ENCODE assay signal across 8 cellular contexts in the genomic region with DNA sequence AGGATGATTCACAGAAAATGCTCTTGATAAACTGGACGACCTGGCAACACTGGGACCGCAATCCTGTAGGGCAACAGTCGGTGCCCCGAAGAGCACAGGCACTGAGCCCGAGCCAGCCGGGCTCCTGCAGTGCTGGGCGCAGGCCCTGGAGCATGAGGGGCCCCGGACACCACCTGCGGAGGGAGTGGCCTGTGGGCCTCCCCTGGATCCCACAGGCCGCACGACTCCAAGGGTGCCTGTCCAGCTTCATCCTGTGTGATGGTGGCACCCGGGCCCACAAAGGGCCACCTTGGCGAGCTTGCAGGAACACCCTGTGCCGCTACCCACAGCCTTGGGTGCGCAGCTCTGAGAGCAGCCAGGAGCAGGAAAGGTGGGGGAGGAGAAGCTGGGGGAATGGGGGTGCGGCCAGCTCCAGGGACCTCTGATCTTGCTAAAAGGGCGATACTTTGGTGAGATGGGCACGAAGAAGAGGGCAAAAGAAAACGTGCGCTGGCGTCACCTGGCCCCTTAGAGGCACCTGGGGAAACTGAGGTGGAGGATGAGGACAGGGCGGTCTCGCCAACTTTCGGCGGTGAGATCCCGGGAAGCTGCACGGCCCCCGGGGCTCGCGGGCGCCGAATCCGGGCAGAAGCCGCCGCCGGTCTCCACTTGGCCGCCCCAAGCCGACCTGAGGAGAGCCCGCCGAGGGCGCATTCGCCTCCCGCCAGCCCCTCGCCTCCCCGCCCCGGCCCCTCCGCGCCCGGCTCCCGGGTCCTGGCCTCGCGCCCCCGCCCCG. TPM values are rescaled to one million over a fixed set of nuclear protein-coding genes. Genes with fewer than 3 reads are reported as not detected.
DNase-seq lines count a peak whose midpoint lies in the region; ATAC-seq and TF ChIP-seq lines count a peak whose summit lies in the region.

No MANE protein-coding gene starts in this region.

- no peak for TF ChIP-seq POLR2A in stomach (IDR thresholded peaks at IDR 0.05)

- peak overlapping the region; percentile 65 for H3K4me3 ChIP-seq in GM12875 (ENCODE audit: low read depth, low read length)
- peak overlapping the region; percentile 66 for H3K4me3 ChIP-seq in colonic mucosa
- peak overlapping the region; percentile 72 for H3K4me3 ChIP-seq in lower lobe of right lung
- H3K4me3 ChIP-seq in stomach, result peak overlapping the region; percentile 64 to 79 (median 68)

- peak; percentile 54 for DNase-seq in colonic mucosa
- peak; percentile 60 for DNase-seq in lower lobe of right lung
- DNase-seq in stomach, result peak; percentile 44
- DNase-seq in GDM1 (lab: John Stamatoyannopoulos, UW), result no peak

- no peak for TF ChIP-seq EP300 in stomach (IDR thresholded peaks at IDR 0.05)

- H3K4me1 Mint-ChIP-seq in T-helper 1 cell treated with Interleukin-12 subunit alpha and Interleukin-12 subunit beta and Interleukin-4 antibody, amounts not matched to agents 30 μg/mL and 1 μg/mL, for 36 hours (ENCODE audit: low read depth), result peaks cover 8% of the 10 kb centered on the region

- peak overlapping the region; percentile 37 for H3K27ac ChIP-seq in colonic mucosa
- H3K27ac ChIP-seq in lower lobe of right lung, result peak overlapping the region; percentile 65
- H3K27ac ChIP-seq in stomach, result peak overlapping the region; percentile 64 to 94 (median 84)

- peak overlapping the region; percentile 93 for H3K4me3 Mint-ChIP-seq in T-helper 1 cell treated with Interleukin-12 subunit alpha and Interleukin-12 subunit beta and Interleukin-4 antibody, amounts not matched to agents 30 μg/mL and 1 μg/mL, for 36 hours

- H3K9ac ChIP-seq in colonic mucosa (ENCODE audit: low read depth in 2 of 2, low read length in 2 of 2), result peak overlapping the region; percentile 49 to 73

- ATAC-seq in HG02981 (IDR thresholded peaks at IDR 0.05; ENCODE audit: unreplicated experiment) (peak; percentile 31), lower lobe of right lung (peak; percentile 19 to 36), HG03039 (IDR thresholded peaks at IDR 0.05; ENCODE audit: unreplicated experiment) (no peak)

- H3K27me3 ChIP-seq in colonic mucosa (no peaks in the 10 kb centered on the region), lower lobe of right lung (ENCODE audit: low read depth) (no peaks in the 10 kb centered on the region), stomach (no peaks in the 10 kb centered on the region)

- no peak for TF ChIP-seq CTCF in GM12875 (IDR thresholded peaks at IDR 0.05; ENCODE audit: borderline replicate concordance, insufficient read depth, low read depth, low read length)
- no peak for TF ChIP-seq CTCF in colonic mucosa (IDR thresholded peaks at IDR 0.05)
- TF ChIP-seq CTCF in lower lobe of right lung (IDR thresholded peaks at IDR 0.05), result no peak
- no peak for TF ChIP-seq CTCF in stomach (IDR thresholded peaks at IDR 0.05)

- intact Hi-C loops in colonic mucosa (cut with DNase I) (loop anchor here (5.0 to 10.0 kb wide), 2 partner anchors 102 to 185 kb away; a partner anchor contains a TSS), lower lobe of right lung (cut with DNase I) (no loop called here), stomach (cut with DNase I; ENCODE audit: low total_unique reads) (no loop called here)

- no peaks in the 10 kb centered on the region for H3K9me3 Mint-ChIP-seq in T-helper 1 cell treated with Interleukin-12 subunit alpha and Interleukin-12 subunit beta and Interleukin-4 antibody, amounts not matched to agents 30 μg/mL and 1 μg/mL, for 36 hours

- no peaks in the 10 kb centered on the region for H3K27me3 Mint-ChIP-seq in T-helper 1 cell treated with Interleukin-12 subunit alpha and Interleukin-12 subunit beta and Interleukin-4 antibody, amounts not matched to agents 30 μg/mL and 1 μg/mL, for 36 hours (ENCODE audit: low read depth)

- WGBS in stomach, 5 donors, result 6 to 24% (median 7%) methylated on average over 18 to 54 of the region's 54 CpGs

- H3K4me1 ChIP-seq in colonic mucosa (peaks cover 7% of the 10 kb centered on the region), lower lobe of right lung (peaks cover 30% of the 10 kb centered on the region), stomach (peaks cover 12 to 30% (median 21%) of the 10 kb centered on the region in 4 donors)

- H3K9me3 ChIP-seq in colonic mucosa (no peaks in the 10 kb centered on the region), lower lobe of right lung (no peaks in the 10 kb centered on the region), stomach (no peaks in the 10 kb centered on the region)

- H3K36me3 ChIP-seq in colonic mucosa (no peaks in the 10 kb centered on the region), lower lobe of right lung (peaks cover 27% of the 10 kb centered on the region), stomach (peaks cover 5 to 30% (median 29%) of the 10 kb centered on the region in 4 donors)

- peak overlapping the region; percentile 87 for H3K27ac Mint-ChIP-seq in T-helper 1 cell treated with Interleukin-12 subunit alpha and Interleukin-12 subunit beta and Interleukin-4 antibody, amounts not matched to agents 30 μg/mL and 1 μg/mL, for 36 hours

- H3K36me3 Mint-ChIP-seq in T-helper 1 cell treated with Interleukin-12 subunit alpha and Interleukin-12 subunit beta and Interleukin-4 antibody, amounts not matched to agents 30 μg/mL and 1 μg/mL, for 36 hours (ENCODE audit: low read depth), result peaks cover 14% of the 10 kb centered on the region

RNA-seq across cellular contexts. Expression of a gene that starts 0.7 kb away (rescaled TPM):
- 100 to 1,000 TPM in 1 of 2 donors, 10 to 100 TPM in 1; 89.3 to 136 TPM for total RNA-seq in colonic mucosa
- 94.0 TPM for total RNA-seq in lower lobe of right lung
- 100 to 1,000 TPM in 2 of 5 donors, 10 to 100 TPM in 3; 52.0 to 260 (median 87.5) TPM for total RNA-seq in stomach
- polyA plus RNA-seq in stomach, result 10 to 100 TPM; 29.9 to 44.5 (median 42.1) TPM

RNA-seq across cellular contexts. Expression of a gene that starts 48.4 kb away (rescaled TPM):
- 10 to 100 TPM in 1 of 2 donors, 1 to 10 TPM in 1; 8.6 to 17.5 TPM for total RNA-seq in colonic mucosa
- 25.0 TPM for total RNA-seq in lower lobe of right lung
- 10 to 100 TPM in 4 of 5 donors, 1 to 10 TPM in 1; 8.0 to 46.0 (median 27.0) TPM for total RNA-seq in stomach
- 10 to 100 TPM; 15.1 to 31.1 (median 27.2) TPM for polyA plus RNA-seq in stomach
